In genomic region chr9:135662758-135663450, GRCh38 we compare ENCODE assay signal across 19 cellular contexts. TPM values are rescaled to one million over a fixed set of nuclear protein-coding genes. Genes with fewer than 3 reads are reported as not detected.
A peak's percentile ranks its signal among the peaks of the same experiment; 100 is the strongest.
DNase-seq lines count a peak whose midpoint lies in the region; TF ChIP-seq lines count a peak whose summit lies in the region.
"Had no signal": no experiment of that assay in that cellular context is flagged by ENCODE, and none has a peak within 500 bp of the region (broad histone marks: within the 10 kb centered on the region; RNA-seq: fewer than 3 reads in every experiment).

TSS of gene LCN9 (plus strand) at chr9:135663309. CDS start at chr9:135663322, 13 bp downstream.

- H3K4me2 ChIP-seq in mesendoderm (ENCODE audit: low read length), result no peak within 1 kb of the TSS

- no peaks in the 10 kb centered on the region for H3K79me2 ChIP-seq in mesendoderm (ENCODE audit: control insufficient read depth, insufficient read depth, low read length)

- peak in 1 of 2 donors; percentile 46 for DNase-seq in cardiac muscle cell (ENCODE audit: low read depth in 1 of 2, low spot score in 1 of 2)
- no peak for DNase-seq in right atrium auricular region (ENCODE audit: low spot score)
- peak; percentile 38 for DNase-seq in mesendoderm
- peak; percentile 42 for DNase-seq in testis
- no peak for DNase-seq in WERI-Rb-1
- no peak for DNase-seq in NCI-H446 (lab: John Stamatoyannopoulos, UW)
- DNase-seq in tibial nerve (ENCODE audit: low spot score in 2 of 2), result no peak
- DNase-seq: activated CD8-positive, alpha-beta memory T cell treated with anti-CD3 and anti-CD28 coated beads for 24 hours; activated effector memory CD4-positive, alpha-beta T cell treated with Interleukin-2 at 50 U/mL for 16 hours; Kasumi-1; left lung; NCI-H1930; NK-92 treated with Interleukin-12 subunit alpha and Interleukin-12 subunit beta, amount 100 ng/mL, for 24 hours had no signal

- peak within 1 kb of the TSS in 3 of 5 experiments; percentile 46 to 88 (median 73) for H3K27ac Mint-ChIP-seq in brain

- no peak within 1 kb of the TSS for H3K4me3 ChIP-seq in cardiac muscle cell
- H3K4me3 ChIP-seq in right atrium auricular region, result no peak within 1 kb of the TSS
- no peak within 1 kb of the TSS for H3K4me3 ChIP-seq in mesendoderm (ENCODE audit: low read length)
- H3K4me3 ChIP-seq in testis, result no peak within 1 kb of the TSS
- no peak within 1 kb of the TSS for H3K4me3 ChIP-seq in WERI-Rb-1 (ENCODE audit: low read depth, low read length)
- no peak within 1 kb of the TSS for H3K4me3 ChIP-seq in tibial nerve
- H3K4me3 ChIP-seq: left lung, suprapubic skin had no signal

- H3K36me3 ChIP-seq in cardiac muscle cell (no peaks in the 10 kb centered on the region), right atrium auricular region (no peaks in the 10 kb centered on the region), mesendoderm (ENCODE audit: control insufficient read depth, insufficient read depth, low read length) (no peaks in the 10 kb centered on the region), testis (ENCODE audit: low read depth, missing control alignments) (no peaks in the 10 kb centered on the region), WERI-Rb-1 (no peaks in the 10 kb centered on the region), tibial nerve (no peaks in the 10 kb centered on the region)
- H3K36me3 ChIP-seq: left lung, suprapubic skin had no signal

- peaks cover 8% of the 10 kb centered on the region for H3K4me1 ChIP-seq in cardiac muscle cell (ENCODE audit: low read depth)
- H3K4me1 ChIP-seq in right atrium auricular region, result no peaks in the 10 kb centered on the region
- H3K4me1 ChIP-seq in mesendoderm (ENCODE audit: control insufficient read depth, low read depth, low read length), result peaks cover 2% of the 10 kb centered on the region
- peaks cover 4% of the 10 kb centered on the region for H3K4me1 ChIP-seq in testis
- no peaks in the 10 kb centered on the region for H3K4me1 ChIP-seq in tibial nerve
- H3K4me1 ChIP-seq: left lung, suprapubic skin had no signal

- peak within 1 kb of the TSS; percentile 23 for H3K27ac ChIP-seq in cardiac muscle cell
- no peak within 1 kb of the TSS for H3K27ac ChIP-seq in right atrium auricular region
- H3K27ac ChIP-seq in mesendoderm (ENCODE audit: low read depth, low read length), result no peak within 1 kb of the TSS
- no peak within 1 kb of the TSS for H3K27ac ChIP-seq in testis
- no peak within 1 kb of the TSS for H3K27ac ChIP-seq in WERI-Rb-1
- no peak within 1 kb of the TSS for H3K27ac ChIP-seq in tibial nerve
- H3K27ac ChIP-seq: left lung, suprapubic skin had no signal

- peaks cover 26% of the 10 kb centered on the region for H3K4me1 Mint-ChIP-seq in brain

- TF ChIP-seq POLR2A in testis (IDR thresholded peaks at IDR 0.05), result no peak
- no peak for TF ChIP-seq POLR2A in tibial nerve (IDR thresholded peaks at IDR 0.05)

- no peak for TF ChIP-seq CTCF in cardiac muscle cell (IDR thresholded peaks at IDR 0.05; ENCODE audit: low read depth, low read length)
- no peak for TF ChIP-seq CTCF in right atrium auricular region (IDR thresholded peaks at IDR 0.05)
- TF ChIP-seq CTCF in brain (conservative IDR thresholded peaks at IDR 0.05), result no peak
- no peak for TF ChIP-seq CTCF in testis (IDR thresholded peaks at IDR 0.05)
- TF ChIP-seq CTCF in WERI-Rb-1 (IDR thresholded peaks at IDR 0.05; ENCODE audit: low read depth, low read length), result no peak
- TF ChIP-seq CTCF in tibial nerve (IDR thresholded peaks at IDR 0.05), result no peak

- peaks cover 0 to 5% (median 2%) of the 10 kb centered on the region in 5 experiments for H3K9me3 Mint-ChIP-seq in brain

- peak within 1 kb of the TSS; percentile 45 for H3K23ac ChIP-seq in mesendoderm (ENCODE audit: low read length)

- H3K9ac ChIP-seq in mesendoderm (ENCODE audit: low read length), result no peak within 1 kb of the TSS

- no peak within 1 kb of the TSS for H2BK15ac ChIP-seq in mesendoderm (replicated peaks; ENCODE audit: low read depth)

- no peak within 1 kb of the TSS for H2BK5ac ChIP-seq in mesendoderm (ENCODE audit: low read length)

- H3K27me3 ChIP-seq in cardiac muscle cell (no peaks in the 10 kb centered on the region), right atrium auricular region (no peaks in the 10 kb centered on the region), mesendoderm (ENCODE audit: insufficient read depth, low read length, poor library complexity) (no peaks in the 10 kb centered on the region), testis (no peaks in the 10 kb centered on the region), WERI-Rb-1 (ENCODE audit: insufficient read depth, low read depth, severe bottlenecking) (no peaks in the 10 kb centered on the region), tibial nerve (no peaks in the 10 kb centered on the region)

- H3K18ac ChIP-seq in mesendoderm (ENCODE audit: low read length), result no peak within 1 kb of the TSS

- no peaks in the 10 kb centered on the region for H3K9me3 ChIP-seq in cardiac muscle cell (ENCODE audit: low read depth)
- H3K9me3 ChIP-seq in right atrium auricular region, result no peaks in the 10 kb centered on the region
- H3K9me3 ChIP-seq in testis, result no peaks in the 10 kb centered on the region
- H3K9me3 ChIP-seq in WERI-Rb-1 (ENCODE audit: severe bottlenecking), result no peaks in the 10 kb centered on the region
- H3K9me3 ChIP-seq in tibial nerve, result no peaks in the 10 kb centered on the region
- H3K9me3 ChIP-seq: left lung, suprapubic skin had no signal

- no peak within 1 kb of the TSS for H2AK5ac ChIP-seq in mesendoderm (ENCODE audit: low read length)

- H4K8ac ChIP-seq in mesendoderm (ENCODE audit: low read depth, low read length), result no peak within 1 kb of the TSS

- no peak for TF ChIP-seq EP300 in tibial nerve (IDR thresholded peaks at IDR 0.05)

- intact Hi-C loops in testis (cut with DNase I; ENCODE audit: low total_unique reads), result no loop called here

- H3K27me3 Mint-ChIP-seq in brain, result peaks cover 2% of the 10 kb centered on the region

- H3K4ac ChIP-seq in mesendoderm (ENCODE audit: low read depth, low read length), result no peak within 1 kb of the TSS

- H3K56ac ChIP-seq in mesendoderm (ENCODE audit: low read length), result no peak within 1 kb of the TSS

- H3K36me3 Mint-ChIP-seq in brain, result no peaks in the 10 kb centered on the region

- H3K79me1 ChIP-seq in mesendoderm (ENCODE audit: low read length), result no peaks in the 10 kb centered on the region

- no peak within 1 kb of the TSS for H3K4me3 Mint-ChIP-seq in brain

- WGBS in mesendoderm (ENCODE audit: extremely low coverage, insufficient coverage, low lambda C conversion rate), result no CpG with 5 or more reads among the region's 25 CpGs
- 62% methylated on average over 18 to 25 of the region's 25 CpGs for WGBS in testis, 2 donors
- WGBS in tibial nerve, 2 donors, result 40 to 49% methylated on average over 20 to 25 of the region's 25 CpGs

- H4K5ac ChIP-seq in mesendoderm (ENCODE audit: low read length), result no peak within 1 kb of the TSS

- no peak within 1 kb of the TSS for H2BK120ac ChIP-seq in mesendoderm (ENCODE audit: low read depth, low read length)

RNA-seq across cellular contexts. Expression of gene LCN9, which starts in this region (rescaled TPM):
- total RNA-seq in cardiac muscle cell (not detected in 2 replicates), right atrium auricular region (not detected), testis (under 1 TPM in 1 of 2 donors, not detected in 1; 0.68 TPM), tibial nerve (not detected)
- polyA plus RNA-seq in cardiac muscle cell (0.17 TPM in 1 of 2 replicates, not detected in the other), brain (ENCODE audit: insufficient read depth, low read depth, low replicate concordance) (not detected), testis (ENCODE audit: insufficient read depth, low read depth, low replicate concordance) (not detected)
- polyA plus RNA-seq in mesendoderm (2013, experiment 1 of 2), result not detected
- polyA plus RNA-seq in mesendoderm (2013, experiment 2 of 2), result not detected
- total RNA-seq: bronchial epithelial cell, glomerular endothelial cell, left lung, SK-MEL-5, suprapubic skin had no signal
- polyA plus RNA-seq: AG04450 had no signal

Comparison
In these comparisons a context has a peak if more than half of its experiments do, and no peak if none do; other contexts are left out.
1. Peak in DNase-seq in testis; RNA of the gene not detected or under 1 TPM.